In the genomic region with DNA sequence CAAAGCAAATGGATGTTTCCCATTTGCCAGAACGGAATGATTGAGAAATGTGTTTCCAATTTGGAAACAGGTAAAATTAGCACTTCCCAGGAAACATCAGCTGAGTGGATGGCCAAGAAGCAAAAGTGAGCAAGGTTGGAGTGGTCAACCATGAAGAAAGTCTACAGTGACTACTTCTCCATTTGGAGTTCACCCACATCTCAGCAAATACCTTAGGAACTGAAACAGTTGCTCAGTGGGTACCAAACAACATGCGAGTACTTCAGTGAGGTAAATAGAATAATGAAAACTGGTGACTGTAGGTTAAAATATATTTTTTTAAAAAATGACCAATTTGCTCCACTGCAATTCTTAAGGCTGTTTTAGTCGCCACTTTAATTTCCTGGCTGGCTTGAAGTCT, we compare ENCODE assay signal across 20 cellular contexts. TPM values are rescaled to one million over a fixed set of nuclear protein-coding genes. Genes with fewer than 3 reads are reported as not detected.
A peak's percentile ranks its signal among the peaks of the same experiment; 100 is the strongest.
DNase-seq lines count a peak whose midpoint lies in the region; ATAC-seq and TF ChIP-seq lines count a peak whose summit lies in the region.
"Had no signal": no experiment of that assay in that cellular context is flagged by ENCODE, and none has a peak within 500 bp of the region (broad histone marks: within the 10 kb centered on the region; RNA-seq: fewer than 3 reads in every experiment).

No MANE protein-coding gene starts in this region.

- peaks cover 11% of the 10 kb centered on the region for H3K4me1 ChIP-seq in GM23338 (ENCODE audit: insufficient read depth)

- no peaks in the 10 kb centered on the region for H3K27me3 Mint-ChIP-seq in activated CD4-positive, alpha-beta T cell treated with anti-CD3 and anti-CD28 coated beads, Interleukin-2, amount 10 ng/mL, durations not matched to agents 24 days and 14 days
- peaks cover 2% of the 10 kb centered on the region for H3K27me3 Mint-ChIP-seq in GM23338 (ENCODE audit: insufficient read depth, low read depth, poor library complexity)
- H3K27me3 Mint-ChIP-seq in naive B cell = no peaks in the 10 kb centered on the region
- H3K27me3 Mint-ChIP-seq in stimulated activated naive B cell treated with anti-CD40 and anti-IgM and Interleukin-4, amounts not matched to agents 10 μg/mL and 1 μg/mL and 100 μg/mL, for 72 hours = no peaks in the 10 kb centered on the region

- H4K20me1 ChIP-seq in GM23338 (replicated peaks; ENCODE audit: insufficient read depth) = no peaks in the 10 kb centered on the region

- H3F3A ChIP-seq in GM23338 (replicated peaks; ENCODE audit: low read depth) = no peaks in the 10 kb centered on the region

- no peaks in the 10 kb centered on the region for H3K36me3 ChIP-seq in GM23338 (ENCODE audit: insufficient read depth)

- intact Hi-C loops in activated CD4-positive, alpha-beta T cell treated with anti-CD3 and anti-CD28 coated beads, Interleukin-2, amount 10 ng/mL, durations not matched to agents 24 days and 14 days (cut with micrococcal nuclease) = no loop called here

- no peak for TF ChIP-seq CTCF in GM23338 (conservative IDR thresholded peaks at IDR 0.05; ENCODE audit: low read depth in 2 of 2)

- no peak overlapping the region for H3K4me2 ChIP-seq in GM23338

- no peaks in the 10 kb centered on the region for H3K36me3 Mint-ChIP-seq in activated CD4-positive, alpha-beta T cell treated with anti-CD3 and anti-CD28 coated beads, Interleukin-2, amount 10 ng/mL, durations not matched to agents 24 days and 14 days (ENCODE audit: low read depth)
- peaks cover 11% of the 10 kb centered on the region; the same call in 2 of the 3 replicates for H3K36me3 Mint-ChIP-seq in GM23338 (ENCODE audit: low read depth)
- H3K36me3 Mint-ChIP-seq in naive B cell = no peaks in the 10 kb centered on the region
- H3K36me3 Mint-ChIP-seq in stimulated activated naive B cell treated with anti-CD40 and anti-IgM and Interleukin-4, amounts not matched to agents 10 μg/mL and 1 μg/mL and 100 μg/mL, for 72 hours = no peaks in the 10 kb centered on the region
- H3K36me3 Mint-ChIP-seq: CD14-positive monocyte; CD8-positive, alpha-beta memory T cell had no signal

- peaks cover 8% of the 10 kb centered on the region for H3K4me1 Mint-ChIP-seq in activated CD4-positive, alpha-beta T cell treated with anti-CD3 and anti-CD28 coated beads, Interleukin-2, amount 10 ng/mL, durations not matched to agents 24 days and 14 days
- H3K4me1 Mint-ChIP-seq in GM23338 = peaks cover 13% of the 10 kb centered on the region; the same call in 2 of the 3 replicates
- H3K4me1 Mint-ChIP-seq in naive B cell = peaks cover 13 to 18% (median 18%) of the 10 kb centered on the region in 3 donors
- peaks cover 11 to 25% of the 10 kb centered on the region in 2 donors for H3K4me1 Mint-ChIP-seq in stimulated activated naive B cell treated with anti-CD40 and anti-IgM and Interleukin-4, amounts not matched to agents 10 μg/mL and 1 μg/mL and 100 μg/mL, for 72 hours

- no peak overlapping the region for H3K27ac Mint-ChIP-seq in activated CD4-positive, alpha-beta T cell treated with anti-CD3 and anti-CD28 coated beads, Interleukin-2, amount 10 ng/mL, durations not matched to agents 24 days and 14 days
- H3K27ac Mint-ChIP-seq in GM23338 (0 out of 2 replicates have a peak overlapping the region, but pooled peaks have one; percentile 36), naive B cell (peak overlapping the region in 2 of 6 donors; percentile 16 to 64)
- H3K27ac Mint-ChIP-seq in stimulated activated naive B cell treated with anti-CD40 and anti-IgM and Interleukin-4, amounts not matched to agents 10 μg/mL and 1 μg/mL and 100 μg/mL, for 72 hours = no peak overlapping the region
- H3K27ac Mint-ChIP-seq: CD14-positive monocyte; CD4-positive, alpha-beta T cell; CD8-positive, alpha-beta memory T cell had no signal

- H3K4me3 ChIP-seq in GM23338 = no peak overlapping the region
- H3K4me3 ChIP-seq: GM12878, GM23248 had no signal

- peaks cover 3% of the 10 kb centered on the region for H3K9me3 Mint-ChIP-seq in activated CD4-positive, alpha-beta T cell treated with anti-CD3 and anti-CD28 coated beads, Interleukin-2, amount 10 ng/mL, durations not matched to agents 24 days and 14 days
- H3K9me3 Mint-ChIP-seq in GM23338 (peaks cover 3% of the 10 kb centered on the region; the same call in 1 of the 3 replicates), naive B cell (no peaks in the 10 kb centered on the region)
- peaks cover 4 to 5% of the 10 kb centered on the region in 2 donors for H3K9me3 Mint-ChIP-seq in stimulated activated naive B cell treated with anti-CD40 and anti-IgM and Interleukin-4, amounts not matched to agents 10 μg/mL and 1 μg/mL and 100 μg/mL, for 72 hours
- H3K9me3 Mint-ChIP-seq: CD4-positive, alpha-beta T cell; H9 had no signal

- peak; percentile 42 for DNase-seq in activated CD4-positive, alpha-beta T cell treated with anti-CD3 and anti-CD28 coated beads, Interleukin-2, amount 10 ng/mL, durations not matched to agents 24 days and 14 days
- no peak for DNase-seq in activated CD4-positive, alpha-beta T cell treated with anti-CD3 and anti-CD28 coated beads, Interleukin-2, amount 50 U/mL, for 48 hours
- DNase-seq in GM23338 (ENCODE audit: low spot score) (no peak), naive B cell (no peak), NCI-H2171 treated with DMSO at 0.1 percent for 48 hours (lab: John Stamatoyannopoulos, UW) (no peak), AG08396 (ENCODE audit: low spot score) (no peak)
- DNase-seq in stimulated activated naive B cell treated with anti-CD40 and anti-IgM and Interleukin-4, amounts not matched to agents 10 μg/mL and 1 μg/mL and 100 μg/mL, for 72 hours = no peak
- DNase-seq: CD4-positive, alpha-beta T cell; CD8-positive, alpha-beta memory T cell; DMS 273 treated with DMSO at 0.1 percent for 48 hours; DMS79; EL; GDM1; GM23248; H9 had no signal

- no peaks in the 10 kb centered on the region for H3K27me3 ChIP-seq in GM23338 (ENCODE audit: insufficient read depth)

- no peaks in the 10 kb centered on the region for H3K9me2 ChIP-seq in GM23338 (ENCODE audit: insufficient read depth)

- H3K4me3 Mint-ChIP-seq in activated CD4-positive, alpha-beta T cell treated with anti-CD3 and anti-CD28 coated beads, Interleukin-2, amount 10 ng/mL, durations not matched to agents 24 days and 14 days = no peak overlapping the region
- H3K4me3 Mint-ChIP-seq in GM23338 (no peak overlapping the region), naive B cell (no peak overlapping the region)
- H3K4me3 Mint-ChIP-seq in stimulated activated naive B cell treated with anti-CD40 and anti-IgM and Interleukin-4, amounts not matched to agents 10 μg/mL and 1 μg/mL and 100 μg/mL, for 72 hours = no peak overlapping the region
- H3K4me3 Mint-ChIP-seq: CD14-positive monocyte; CD4-positive, alpha-beta T cell; CD8-positive, alpha-beta memory T cell; H9 had no signal

- H2AFZ ChIP-seq in GM23338 = no peak overlapping the region
- H2AFZ ChIP-seq: GM23248 had no signal

- no peak for ATAC-seq in GM23338
- peak; percentile 63 to 75 for ATAC-seq in naive B cell (ENCODE audit: low read depth in 2 of 2)
- peak; percentile 78 to 88 for ATAC-seq in stimulated activated naive B cell treated with anti-CD40 and anti-IgM and Interleukin-4, amounts not matched to agents 10 μg/mL and 1 μg/mL and 100 μg/mL, for 72 hours (replicated peaks)
- ATAC-seq in GM21367 (IDR thresholded peaks at IDR 0.05; ENCODE audit: unreplicated experiment) = no peak
- ATAC-seq: GM12878, HCT116 had no signal

- H3K27ac ChIP-seq in GM23338 (ENCODE audit: low read depth) = no peak overlapping the region
- H3K27ac ChIP-seq: 22Rv1, GM23248 had no signal

- H3K79me2 ChIP-seq in GM23338 (replicated peaks; ENCODE audit: insufficient read depth) = no peaks in the 10 kb centered on the region

TF ChIP-seq in GM23338, 12 proteins besides CTCF, POLR2A, EP300 and RAD21 (continues in another document):
- TF ChIP-seq REST (IDR thresholded peaks at IDR 0.05; ENCODE audit: unreplicated experiment) (no peak), CREB1 (CRISPR knock-in tag; IDR thresholded peaks at IDR 0.05; ENCODE audit: low read depth) (no peak), POLR2AphosphoS5 (IDR thresholded peaks at IDR 0.05; ENCODE audit: low read depth) (no peak), NANOG (IDR thresholded peaks at IDR 0.05; ENCODE audit: borderline replicate concordance) (no peak), STAT1 (IDR thresholded peaks at IDR 0.05; ENCODE audit: unreplicated experiment) (no peak), ZNF331 (CRISPR knock-in tag; IDR thresholded peaks at IDR 0.05; ENCODE audit: low read depth) (no peak)

RNA-seq across cellular contexts. Expression of gene SLC16A9, which starts 57.7 kb away (rescaled TPM):
- 4.4 and 4.5 TPM in 2 replicates for total RNA-seq in activated CD4-positive, alpha-beta T cell treated with anti-CD3 and anti-CD28 coated beads, Interleukin-2, amount 10 ng/mL, durations not matched to agents 24 days and 14 days
- 11.4 and 16.0 TPM in 2 replicates for total RNA-seq in GM23338 (2014; rRNA removed; shearing (Covaris generic))
- polyA plus RNA-seq in GM23338 (2016; fragmentation: Nextera tagmentation; extraction: Ambion mirVana) (6.0 and 6.5 TPM in 2 replicates), naive B cell (ENCODE audit: low read depth in 6 of 6) (under 1 TPM in 4 of 6 donors, not detected in 2; 0.12 to 0.86 (median 0.26) TPM)
- total RNA-seq: CD4-positive, alpha-beta T cell; GM23248 had no signal
- polyA plus RNA-seq: CD14-positive monocyte; CD8-positive, alpha-beta memory T cell; GM23248 had no signal

Comparison
In these comparisons a context has a peak if more than half of its experiments do, and no peak if none do; other contexts are left out.
1. ATAC-seq: peak in naive B cell (2 of 2) and stimulated activated naive B cell treated with anti-CD40 and anti-IgM and Interleukin-4, amounts not matched to agents 10 μg/mL and 1 μg/mL and 100 μg/mL, for 72 hours (2 of 2); none in GM23338 (single experiment) and GM21367 (single experiment).